ENCODE assay signal across 9 cellular contexts in genomic region chr1:235831148-235831547, GRCh38. TPM values are rescaled to one million over a fixed set of nuclear protein-coding genes. Genes with fewer than 3 reads are reported as not detected.
A peak's percentile ranks its signal among the peaks of the same experiment; 100 is the strongest.
DNase-seq lines count a peak whose midpoint lies in the region; ATAC-seq and TF ChIP-seq lines count a peak whose summit lies in the region.
"Had no signal": no experiment of that assay in that cellular context is flagged by ENCODE, and none has a peak within 500 bp of the region (broad histone marks: within the 10 kb centered on the region; RNA-seq: fewer than 3 reads in every experiment).

No MANE protein-coding gene starts in this region.

- no peaks in the 10 kb centered on the region for H3K9me3 Mint-ChIP-seq in activated T-helper 2 cell treated with anti-CD3 and anti-CD28 coated beads, Interferon-gamma antibody, Interleukin-2, Interleukin-4, amounts not matched to agents 10 μg/mL and 5 μg/mL and 100 μg/mL, durations not matched to agents 14 hours and 24 hours and 36 hours

- H2AK5ac ChIP-seq in trophoblast cell (ENCODE audit: low read length): no peak overlapping the region

- TF ChIP-seq CTCF in mucosa of descending colon (IDR thresholded peaks at IDR 0.05): no peak

- H3K4me1 ChIP-seq in trophoblast cell (ENCODE audit: control insufficient read depth in 1 of 2, insufficient read depth in 2 of 2, low read length in 2 of 2) (no peaks in the 10 kb centered on the region), mucosa of descending colon (ENCODE audit: low read depth) (no peaks in the 10 kb centered on the region)

- H3K79me1 ChIP-seq in trophoblast cell (ENCODE audit: low read length): no peaks in the 10 kb centered on the region

- no peak overlapping the region for H4K12ac ChIP-seq in trophoblast cell (ENCODE audit: low read depth, low read length)

- H3K4me1 Mint-ChIP-seq in activated T-helper 2 cell treated with anti-CD3 and anti-CD28 coated beads, Interferon-gamma antibody, Interleukin-2, Interleukin-4, amounts not matched to agents 10 μg/mL and 5 μg/mL and 100 μg/mL, durations not matched to agents 14 hours and 24 hours and 36 hours (ENCODE audit: low read depth): peaks cover 8% of the 10 kb centered on the region

- no peak overlapping the region for H3K27ac ChIP-seq in trophoblast cell (ENCODE audit: low read depth, low read length)
- H3K27ac ChIP-seq: skin epidermis had no signal

- H2BK5ac ChIP-seq in trophoblast cell (ENCODE audit: low read depth, low read length, poor library complexity): no peak overlapping the region

- H3K4me3 ChIP-seq in trophoblast cell (ENCODE audit: low read depth, low read length) (no peak overlapping the region), mucosa of descending colon (no peak overlapping the region)
- H3K4me3 ChIP-seq: skin epidermis had no signal

- no peak overlapping the region for H2BK120ac ChIP-seq in trophoblast cell (ENCODE audit: insufficient read depth, low read length, poor library complexity)

- intact Hi-C loops in activated T-helper 2 cell treated with anti-CD3 and anti-CD28 coated beads, Interferon-gamma antibody, Interleukin-2, Interleukin-4, amounts not matched to agents 10 μg/mL and 5 μg/mL and 100 μg/mL, durations not matched to agents 14 hours and 24 hours and 36 hours (cut with micrococcal nuclease): loop anchor here (1.0 to 2.0 kb wide), 2 partner anchors 24 to 27 kb away; no protein-coding TSS in a partner anchor
- intact Hi-C loops in mucosa of descending colon (cut with DNase I, micrococcal nuclease): no loop called here

- no peak overlapping the region for H3K18ac ChIP-seq in trophoblast cell (ENCODE audit: low read length)

- no peak overlapping the region for H3K4me2 ChIP-seq in trophoblast cell (ENCODE audit: low read length)

- no peak overlapping the region for H2AFZ ChIP-seq in trophoblast cell (ENCODE audit: insufficient read depth, low read length, poor library complexity)

- H3K4ac ChIP-seq in trophoblast cell (ENCODE audit: low read depth, low read length): no peak overlapping the region

- ATAC-seq in GM19043 (IDR thresholded peaks at IDR 0.05; ENCODE audit: low read depth, unreplicated experiment): peak; percentile 91
- peak; percentile 94 for ATAC-seq in HG03196 (IDR thresholded peaks at IDR 0.05; ENCODE audit: unreplicated experiment)
- no peak for ATAC-seq in HG03280 (IDR thresholded peaks at IDR 0.05; ENCODE audit: unreplicated experiment)
- ATAC-seq in mucosa of descending colon: no peak

- no peaks in the 10 kb centered on the region for H3K27me3 Mint-ChIP-seq in activated T-helper 2 cell treated with anti-CD3 and anti-CD28 coated beads, Interferon-gamma antibody, Interleukin-2, Interleukin-4, amounts not matched to agents 10 μg/mL and 5 μg/mL and 100 μg/mL, durations not matched to agents 14 hours and 24 hours and 36 hours (ENCODE audit: low read depth)

- H3K27me3 ChIP-seq in trophoblast cell (ENCODE audit: insufficient read depth, low read length): no peaks in the 10 kb centered on the region

- H3K27ac Mint-ChIP-seq in activated T-helper 2 cell treated with anti-CD3 and anti-CD28 coated beads, Interferon-gamma antibody, Interleukin-2, Interleukin-4, amounts not matched to agents 10 μg/mL and 5 μg/mL and 100 μg/mL, durations not matched to agents 14 hours and 24 hours and 36 hours: peak overlapping the region; percentile 25

- H2BK12ac ChIP-seq in trophoblast cell (ENCODE audit: low read length): no peak overlapping the region

- no peaks in the 10 kb centered on the region for H3K79me2 ChIP-seq in trophoblast cell (ENCODE audit: control insufficient read depth, insufficient read depth, low read length, poor library complexity)

- H3K36me3 ChIP-seq in trophoblast cell (ENCODE audit: control insufficient read depth in 1 of 2, insufficient read depth in 2 of 2, low read length in 2 of 2) (no peaks in the 10 kb centered on the region), mucosa of descending colon (ENCODE audit: low read depth) (no peaks in the 10 kb centered on the region)

- H4K8ac ChIP-seq in trophoblast cell (ENCODE audit: low read depth, low read length): no peak overlapping the region

- H3K36me3 Mint-ChIP-seq in activated T-helper 2 cell treated with anti-CD3 and anti-CD28 coated beads, Interferon-gamma antibody, Interleukin-2, Interleukin-4, amounts not matched to agents 10 μg/mL and 5 μg/mL and 100 μg/mL, durations not matched to agents 14 hours and 24 hours and 36 hours (ENCODE audit: low read depth): peaks cover 37% of the 10 kb centered on the region

- peak overlapping the region; percentile 19 for H3K9ac ChIP-seq in trophoblast cell (ENCODE audit: low read length)

- H3K23ac ChIP-seq in trophoblast cell (ENCODE audit: low read length): peak overlapping the region; percentile 78

- DNase-seq in C1 segment of cervical spinal cord (lab: John Stamatoyannopoulos, UW) (peak in 8 of 14 donors; percentile 10 to 70 (median 20)), trophoblast cell (peak; percentile 20 to 30), mucosa of descending colon (no peak)
- DNase-seq in activated T-helper 2 cell treated with anti-CD3 and anti-CD28 coated beads, Interferon-gamma antibody, Interleukin-2, Interleukin-4, amounts not matched to agents 10 μg/mL and 5 μg/mL and 100 μg/mL, durations not matched to agents 14 hours and 24 hours and 36 hours (ENCODE audit: low spot score): no peak
- DNase-seq in activated effector memory CD4-positive, alpha-beta T cell treated with Interleukin-2 at 50 U/mL for 16 hours: no peak

- H3K9me3 ChIP-seq in trophoblast cell (ENCODE audit: insufficient read depth, low read depth, low read length) (no peaks in the 10 kb centered on the region), mucosa of descending colon (no peaks in the 10 kb centered on the region)

- no peak overlapping the region for H3K4me3 Mint-ChIP-seq in activated T-helper 2 cell treated with anti-CD3 and anti-CD28 coated beads, Interferon-gamma antibody, Interleukin-2, Interleukin-4, amounts not matched to agents 10 μg/mL and 5 μg/mL and 100 μg/mL, durations not matched to agents 14 hours and 24 hours and 36 hours (ENCODE audit: low read depth)

- H4K91ac ChIP-seq in trophoblast cell (ENCODE audit: low read depth, low read length): no peak overlapping the region

- no CpG with 5 or more reads among the region's 5 CpGs for WGBS in trophoblast cell (ENCODE audit: extremely low coverage, insufficient coverage, insufficient read length)

- H3K14ac ChIP-seq in trophoblast cell (ENCODE audit: low read length): no peak overlapping the region

RNA-seq across cellular contexts. Expression of gene LYST, which starts 35.6 kb away (rescaled TPM):
- 98.6 and 110 TPM in 2 replicates for total RNA-seq in activated T-helper 2 cell treated with anti-CD3 and anti-CD28 coated beads, Interferon-gamma antibody, Interleukin-2, Interleukin-4, amounts not matched to agents 10 μg/mL and 5 μg/mL and 100 μg/mL, durations not matched to agents 14 hours and 24 hours and 36 hours
- 2.4 and 2.7 TPM in 2 replicates for polyA plus RNA-seq in trophoblast cell (2013)
- total RNA-seq in mucosa of descending colon: 10 to 100 TPM; 24.0 to 32.3 (median 26.7) TPM

Comparison
In these comparisons a context has a peak if more than half of its experiments do, and no peak if none do; other contexts are left out.
1. DNase-seq: peak in C1 segment of cervical spinal cord (8 of 14) and trophoblast cell (2 of 2); none in activated T-helper 2 cell treated with anti-CD3 and anti-CD28 coated beads, Interferon-gamma antibody, Interleukin-2, Interleukin-4, amounts not matched to agents 10 μg/mL and 5 μg/mL and 100 μg/mL, durations not matched to agents 14 hours and 24 hours and 36 hours (single experiment), mucosa of descending colon (0 of 3) and activated effector memory CD4-positive, alpha-beta T cell treated with Interleukin-2 at 50 U/mL for 16 hours (single experiment).
2. ATAC-seq: peak in GM19043 (single experiment) and HG03196 (single experiment); none in HG03280 (single experiment) and mucosa of descending colon (single experiment).